In genomic region chrX:2812161-2812907, GRCh38 we compare ENCODE assay signal across 9 cellular contexts. TPM values are rescaled to one million over a fixed set of nuclear protein-coding genes. Genes with fewer than 3 reads are reported as not detected.
DNase-seq lines count a peak whose midpoint lies in the region; ATAC-seq, FAIRE-seq and TF ChIP-seq lines count a peak whose summit lies in the region.
"Not testable (repeated sequence)": the region's sequence is repeated elsewhere in the genome, so short reads cannot be mapped to it uniquely, and the experiment has no call there.
"Had no signal": no experiment of that assay in that cellular context is flagged by ENCODE, and none has a peak within 500 bp of the region (broad histone marks: within the 10 kb centered on the region; RNA-seq: fewer than 3 reads in every experiment).

No MANE protein-coding gene starts in this region.

- CTCF ChIA-PET in HEK293 (lab: Yijun Ruan, JAX): interaction anchor here (0.8 kb wide), 1 partner anchor 9 kb away, joined by 3 read pairs; no protein-coding TSS in a partner anchor
- CTCF ChIA-PET in K562 (lab: Yijun Ruan, JAX; ENCODE audit: low intra/inter-chr PET ratio): not testable (repeated sequence)

- 22% methylated on average over 13 of the region's 16 CpGs for WGBS in K562 (ENCODE audit: insufficient coverage, low coverage, missing lambda C conversion rate)
- WGBS in heart left ventricle, 4 donors: 22 to 34% (median 30%) methylated on average over 13 to 16 of the region's 16 CpGs
- WGBS in pancreas, 2 donors: 29 to 31% methylated on average over 13 to 14 of the region's 16 CpGs

- not testable (repeated sequence) for BruUV-seq in K562 (replicated peaks; lab: Mats Ljungman, UMichigan)

- POLR2A ChIA-PET in HEK293 (lab: Yijun Ruan, JAX); K562 (lab: Yijun Ruan, JAX): not testable (repeated sequence)

- H3K4me3 ChIP-seq in DOHH2 (ENCODE audit: low read length); K562; pancreas: not testable (repeated sequence)
- H3K4me3 ChIP-seq in HEK293 (ENCODE audit: low read depth, low read length): peak overlapping the region; percentile 16
- peak overlapping the region in 1 of 12 donors; percentile 20 for H3K4me3 ChIP-seq in heart left ventricle
- H3K4me3 ChIP-seq in subcutaneous abdominal adipose tissue (ENCODE audit: low read depth in 1 of 5, low read length in 5 of 5): peak overlapping the region in 4 of 5 donors; percentile 3 to 53 (median 46)

- DNase-seq in NCI-H2227 (lab: John Stamatoyannopoulos, UW; ENCODE audit: unreplicated experiment) (peak; percentile 10), K562 (ENCODE audit: extremely low read depth in 1 of 4, low spot score in 3 of 4) (peak in 1 of 4 experiments; percentile 66), heart left ventricle (peak in 3 of 5 donors; percentile 16 to 39 (median 18)), pancreas (peak in 3 of 6 donors; percentile 29 to 55 (median 47))
- DNase-seq in activated CD4-positive, alpha-beta T cell treated with anti-CD3 and anti-CD28 coated beads for 1 hour: peak; percentile 10

- TF ChIP-seq EP300 in K562 (IDR thresholded peaks at IDR 0.05; ENCODE audit: low read length): not testable (repeated sequence)

- ATAC-seq in K562: peak; percentile 88
- peak in 2 of 4 donors; percentile 50 to 82 for ATAC-seq in heart left ventricle
- peak; percentile 58 to 98 (median 92) for ATAC-seq in pancreas

- not testable (repeated sequence) for H3K79me2 ChIP-seq in DOHH2 (ENCODE audit: control insufficient read depth, low read length); K562 (ENCODE audit: control insufficient read depth, insufficient read depth, low read length)

- TF ChIP-seq POLR2A in K562 (conservative IDR thresholded peaks at IDR 0.05); heart left ventricle (IDR thresholded peaks at IDR 0.05): not testable (repeated sequence)

- not testable (repeated sequence) for H3K9me3 ChIP-seq in DOHH2 (ENCODE audit: control insufficient read depth, insufficient read depth, low read length); HEK293 (ENCODE audit: control insufficient read depth, insufficient read depth, low read depth, low read length); K562 (replicated peaks; ENCODE audit: control insufficient read depth, insufficient read depth, low read depth, low read length); heart left ventricle; pancreas; subcutaneous abdominal adipose tissue (ENCODE audit: control insufficient read depth in 5 of 5, low read length in 5 of 5)

- in situ Hi-C loops in K562 (cut with MboI): loop anchor here (5.0 kb wide), 1 partner anchor 165 kb away; no protein-coding TSS in a partner anchor

- H3K4me2 ChIP-seq in DOHH2 (ENCODE audit: low read length): peak overlapping the region; percentile 41
- not testable (repeated sequence) for H3K4me2 ChIP-seq in K562 (ENCODE audit: insufficient read depth, low read length)

- not testable (repeated sequence) for H3K4me1 ChIP-seq in DOHH2 (ENCODE audit: control insufficient read depth, low read length); HEK293 (ENCODE audit: control insufficient read depth, insufficient read depth, low read length); K562 (replicated peaks in 1 of 2; ENCODE audit: control insufficient read depth in 2 of 2, insufficient read depth in 2 of 2, low read length in 2 of 2); heart left ventricle; pancreas; subcutaneous abdominal adipose tissue (ENCODE audit: control insufficient read depth in 5 of 5, insufficient read depth in 5 of 5, low read length in 5 of 5)

- not testable (repeated sequence) for H3F3A ChIP-seq in DOHH2 (ENCODE audit: control insufficient read depth, insufficient read depth)

- not testable (repeated sequence) for H3K9ac ChIP-seq in K562 (ENCODE audit: insufficient read depth in 1 of 2, low read depth in 2 of 2, low read length in 2 of 2)
- H3K9ac ChIP-seq in subcutaneous abdominal adipose tissue (ENCODE audit: low read length in 5 of 5): peak overlapping the region in 2 of 5 donors; percentile 57 to 59

- FAIRE-seq in K562 (lab: Jason Lieb, UNC): peak; percentile 93
- not testable (repeated sequence) for FAIRE-seq in pancreas (lab: Jason Lieb, UNC)

- H4K20me1 ChIP-seq in DOHH2 (ENCODE audit: control insufficient read depth, insufficient read depth, low read depth, low read length); K562 (replicated peaks; ENCODE audit: control insufficient read depth, insufficient read depth, low read length): not testable (repeated sequence)

- not testable (repeated sequence) for H3K27me3 ChIP-seq in DOHH2 (ENCODE audit: control insufficient read depth, low read length); K562 (ENCODE audit: control insufficient read depth in 2 of 2, insufficient read depth in 2 of 2, low read length in 2 of 2); pancreas; subcutaneous abdominal adipose tissue (ENCODE audit: control insufficient read depth in 5 of 5, insufficient read depth in 4 of 5, low read length in 5 of 5)
- peaks cover 0 to 17% (median 0%) of the 10 kb centered on the region in 9 donors for H3K27me3 ChIP-seq in heart left ventricle

- peak overlapping the region; percentile 70 for H2AFZ ChIP-seq in K562 (ENCODE audit: low read depth, low read length)

- not testable (repeated sequence) for H3K9me2 ChIP-seq in DOHH2 (replicated peaks; ENCODE audit: control insufficient read depth, low read length)

- TF ChIP-seq RAD21 in K562 (CRISPR knock-in tag; conservative IDR thresholded peaks at IDR 0.05 in 1 of 2, IDR thresholded peaks at IDR 0.05 in 1 of 2): peak; percentile 60 to 76

- intact Hi-C loops in K562 (cut with micrococcal nuclease): loop anchor here (1.0 kb wide), 1 partner anchor 168 kb away; no protein-coding TSS in a partner anchor
- intact Hi-C loops in heart left ventricle (cut with DNase I): loop anchor here in 8 of 10 donors (1.0 to 10.0 kb wide), 9 partner anchors 108 to 1358 kb away; partner anchors contain the start of gene ASMTL (in 1 of the 8)
- intact Hi-C loops in pancreas (cut with DNase I): not testable (repeated sequence)

- not testable (repeated sequence) for H3K36me3 ChIP-seq in DOHH2 (ENCODE audit: control insufficient read depth, low read length); HEK293 (ENCODE audit: control insufficient read depth in 2 of 2, insufficient read depth in 1 of 2, low read length in 2 of 2); K562 (ENCODE audit: control insufficient read depth, insufficient read depth, low read length); heart left ventricle; pancreas; subcutaneous abdominal adipose tissue (ENCODE audit: control insufficient read depth in 5 of 5, insufficient read depth in 5 of 5, low read length in 5 of 5)

- H3K9me1 ChIP-seq in K562 (ENCODE audit: control insufficient read depth, insufficient read depth, low read length): not testable (repeated sequence)

- not testable (repeated sequence) for H3K27ac ChIP-seq in DOHH2 (ENCODE audit: low read depth, low read length); HEK293 (ENCODE audit: extremely low read depth, low read depth, low read length); K562 (ENCODE audit: extremely low read depth, low read depth, low read length); heart left ventricle; pancreas; subcutaneous abdominal adipose tissue (ENCODE audit: low read depth, low read length)

- TF ChIP-seq CTCF in DOHH2 (IDR thresholded peaks at IDR 0.05; ENCODE audit: low read depth, low read length, poor library complexity, severe bottlenecking) (peak; percentile 45), K562 (IDR thresholded peaks at IDR 0.05 in 2 of 3, conservative IDR thresholded peaks at IDR 0.05 in 1 of 3; ENCODE audit: insufficient read depth in 2 of 3, low read depth in 1 of 3, low read length in 3 of 3) (peak; percentile 35 to 55 (median 51); a peak in 5 of 6 replicates), heart left ventricle (IDR thresholded peaks at IDR 0.05) (peak; percentile 19 to 66 (median 54)), pancreas (IDR thresholded peaks at IDR 0.05) (peak; percentile 18 to 48 (median 28))
- not testable (repeated sequence) for TF ChIP-seq CTCF in HEK293 (tag by site-specific recombination; IDR thresholded peaks at IDR 0.05)

TF ChIP-seq in HEK293, 187 proteins besides CTCF, POLR2A, EP300 and RAD21 (continues in another document):
- TF ChIP-seq ZNF654 (tag by site-specific recombination; IDR thresholded peaks at IDR 0.05; ENCODE audit: low read depth): peak; percentile 58

TF ChIP-seq in K562, 482 proteins besides CTCF, POLR2A, EP300 and RAD21 (continues in another document):
- TF ChIP-seq L3MBTL2 (IDR thresholded peaks at IDR 0.05): 0 out of 2 replicates have a peak, but pooled peaks have one; percentile 15

RNA-seq across cellular contexts. Expression of gene GYG2, which starts 16.4 kb away (rescaled TPM):
- 3.2 and 3.6 TPM in 2 replicates for total RNA-seq in K562 (2011; cell fraction: chromatin; rRNA removed; ENCODE audit: low replicate concordance)
- total RNA-seq in K562 (2011; cell fraction: nucleolus; rRNA removed): 1.7 and 3.2 TPM in 2 replicates
- total RNA-seq in K562 (2011; cell fraction: nucleoplasm; rRNA removed): 3.2 and 3.4 TPM in 2 replicates
- 2.6 and 2.9 TPM in 2 replicates for total RNA-seq in K562 (2014; rRNA removed)
- total RNA-seq in K562 (2014; rRNA removed; fragmentation: Illumina TruSeq; extraction: Trizol): 2.0 and 2.3 TPM in 2 replicates
- 2.6 and 2.7 TPM in 2 replicates for total RNA-seq in K562 (2015; rRNA removed; fragmentation: Illumina TruSeq; extraction: Trizol)
- total RNA-seq in K562 (2021): 3.8 and 4.4 TPM in 2 replicates
- 3.6 and 5.6 TPM in 2 replicates for polyA plus RNA-seq in K562 (2011; rRNA removed)
- polyA plus RNA-seq in K562 (2011; cell fraction: cytosol; rRNA removed): 4.7 and 5.5 TPM in 2 replicates
- polyA plus RNA-seq in K562 (2011; cell fraction: nucleus; rRNA removed): 3.3 and 4.6 TPM in 2 replicates
- polyA plus RNA-seq in K562 (2012): 9.1 and 12.6 TPM in 2 replicates
- polyA plus RNA-seq in K562 (2014; fragmentation: Illumina TruSeq; extraction: Trizol): 3.8 and 4.0 TPM in 2 replicates
- polyA plus RNA-seq in K562 (2014; fragmentation: Nextera tagmentation; extraction: Ambion mirVana): 1 to 10 TPM in 1 of 2 experiments, under 1 TPM in 1; 0.24 to 1.4 TPM
- polyA plus RNA-seq in K562 (2014; rRNA removed): 3.4 and 3.7 TPM in 2 replicates
- polyA minus RNA-seq in K562 (2011; rRNA and poly(A)+ RNA removed): 4.0 and 5.5 TPM in 2 replicates
- 3.6 and 6.0 TPM in 2 replicates for polyA minus RNA-seq in K562 (2011; cell fraction: cytosol; rRNA and poly(A)+ RNA removed)
- 1.5 and 2.8 TPM in 2 replicates for polyA minus RNA-seq in K562 (2011; cell fraction: nucleus; rRNA and poly(A)+ RNA removed)
- 10 to 100 TPM in 1 of 9 donors, 1 to 10 TPM in 3, under 1 TPM in 5; 0.58 to 13.2 (median 1.00) TPM for total RNA-seq in heart left ventricle
- 1 to 10 TPM in 1 of 2 donors, under 1 TPM in 1; 0.38 to 1.2 TPM for polyA plus RNA-seq in heart left ventricle
- 1 to 10 TPM; 3.0 to 8.6 (median 4.9) TPM for total RNA-seq in pancreas
- polyA plus RNA-seq in pancreas: 1 to 10 TPM; 2.2 to 6.0 TPM
- total RNA-seq: T-helper 1 cell treated with Interleukin-12 subunit alpha and Interleukin-12 subunit beta and Interleukin-4 antibody, amounts not matched to agents 30 ng/mL and 1 ng/mL, for 36 hours had no signal
